1 cellular context compared by ENCODE assay signal in genomic region chr17:82030470-82031302, GRCh38.
TF ChIP-seq lines count a peak whose summit lies in the region.

No MANE protein-coding gene starts in this region.

TF ChIP-seq in GM12878, 131 proteins besides CTCF, POLR2A, EP300 and RAD21 (continued from another document):
- no peak for TF ChIP-seq ZZZ3 (IDR thresholded peaks at IDR 0.05; ENCODE audit: control insufficient read depth, insufficient read length, low read depth)
- no peak for TF ChIP-seq TCF12 (IDR thresholded peaks at IDR 0.05; ENCODE audit: low read depth, low read length)
- TF ChIP-seq E2F4 (IDR thresholded peaks at IDR 0.05; ENCODE audit: low read depth, low read length) = no peak
- TF ChIP-seq CHD4 (IDR thresholded peaks at IDR 0.05) = no peak
- TF ChIP-seq SIX5 (IDR thresholded peaks at IDR 0.05; ENCODE audit: low read depth, low read length, severe bottlenecking) = no peak
- TF ChIP-seq DPF2 (IDR thresholded peaks at IDR 0.05) = no peak; the same call in 1 of the 2 replicates
- TF ChIP-seq CBX5 (IDR thresholded peaks at IDR 0.05; ENCODE audit: low read depth) = no peak
- no peak for TF ChIP-seq TCF7 (IDR thresholded peaks at IDR 0.05; ENCODE audit: borderline replicate concordance)
- TF ChIP-seq RFX5 (IDR thresholded peaks at IDR 0.05; ENCODE audit: low read depth, low read length) = no peak
- no peak for TF ChIP-seq ZBED1 (IDR thresholded peaks at IDR 0.05; ENCODE audit: borderline replicate concordance)
- TF ChIP-seq WRNIP1 (IDR thresholded peaks at IDR 0.05; ENCODE audit: borderline replicate concordance, low read depth, low read length) = no peak
- TF ChIP-seq CHD1 (IDR thresholded peaks at IDR 0.05; ENCODE audit: low read depth, low read length) = no peak
- no peak for TF ChIP-seq ZNF207 (IDR thresholded peaks at IDR 0.05; ENCODE audit: borderline replicate concordance)
- TF ChIP-seq SMARCA5 (IDR thresholded peaks at IDR 0.05) = peak; percentile 72; the same call in 1 of the 2 replicates
- TF ChIP-seq SRF (IDR thresholded peaks at IDR 0.05; ENCODE audit: low read depth in 2 of 2, low read length in 2 of 2) = no peak
- TF ChIP-seq NFYA (IDR thresholded peaks at IDR 0.05; ENCODE audit: borderline replicate concordance, low read depth, low read length) = no peak
- TF ChIP-seq IRF5 (IDR thresholded peaks at IDR 0.05; ENCODE audit: borderline replicate concordance) = no peak
- no peak for TF ChIP-seq PRDM15 (CRISPR knock-in tag; IDR thresholded peaks at IDR 0.05)
- no peak for TF ChIP-seq NBN (IDR thresholded peaks at IDR 0.05)
- TF ChIP-seq RB1 (IDR thresholded peaks at IDR 0.05; ENCODE audit: borderline replicate concordance) = no peak
- TF ChIP-seq MTA3 (IDR thresholded peaks at IDR 0.05; ENCODE audit: borderline replicate concordance, low read length) = no peak
- peak; percentile 82 for TF ChIP-seq IKZF1 (conservative IDR thresholded peaks at IDR 0.05)
- TF ChIP-seq MYC (IDR thresholded peaks at IDR 0.05; ENCODE audit: insufficient read depth, insufficient read length, insufficient replicate concordance, low read length, severe bottlenecking) = no peak
- TF ChIP-seq BCL3 (IDR thresholded peaks at IDR 0.05; ENCODE audit: borderline replicate concordance, insufficient read depth, low read depth, low read length, poor library complexity, severe bottlenecking) = no peak
- no peak for TF ChIP-seq PAX5 (IDR thresholded peaks at IDR 0.05; ENCODE audit: borderline replicate concordance, low read depth, low read length)
- no peak for TF ChIP-seq CBX3 (IDR thresholded peaks at IDR 0.05; ENCODE audit: borderline replicate concordance, low read depth)
- no peak for TF ChIP-seq CUX1 (IDR thresholded peaks at IDR 0.05; ENCODE audit: insufficient replicate concordance, low read depth, low read length)
- peak; percentile 47 to 57; a peak in 3 of 4 replicates for TF ChIP-seq IKZF2 (IDR thresholded peaks at IDR 0.05)
- no peak for TF ChIP-seq FOS (IDR thresholded peaks at IDR 0.05; ENCODE audit: borderline replicate concordance, extremely low read depth, insufficient read length)
- TF ChIP-seq HDAC2 (IDR thresholded peaks at IDR 0.05) = 0 out of 2 replicates have a peak, but pooled peaks have one; percentile 76
- no peak for TF ChIP-seq ZBTB40 (IDR thresholded peaks at IDR 0.05; ENCODE audit: borderline replicate concordance)
